1 cellular context compared by ENCODE assay signal in genomic region chr15:88465633-88466219, GRCh38.
A peak's percentile ranks its signal among the peaks of the same experiment; 100 is the strongest.
TF ChIP-seq lines count a peak whose summit lies in the region.

No MANE protein-coding gene starts in this region.

TF ChIP-seq in HepG2, 621 proteins besides CTCF, POLR2A, EP300 and RAD21 (continued from another document and continues in another):
- TF ChIP-seq MTA3 (CRISPR knock-in tag; IDR thresholded peaks at IDR 0.05) (no peak), EED (CRISPR knock-in tag; IDR thresholded peaks at IDR 0.05) (no peak), RXRA (CRISPR knock-in tag; IDR thresholded peaks at IDR 0.05) (peak; percentile 89; the same call in 1 of the 2 replicates), ZNF343 (CRISPR knock-in tag; IDR thresholded peaks at IDR 0.05) (no peak), ZNF232 (CRISPR knock-in tag; IDR thresholded peaks at IDR 0.05; ENCODE audit: borderline replicate concordance) (no peak), GABPA (IDR thresholded peaks at IDR 0.05; ENCODE audit: low read depth, low read length) (no peak), GABPA (CRISPR knock-in tag; IDR thresholded peaks at IDR 0.05; ENCODE audit: low read depth) (peak; percentile 58), ZNF337 (CRISPR knock-in tag; IDR thresholded peaks at IDR 0.05; ENCODE audit: borderline replicate concordance, low read depth) (no peak), ARNT (IDR thresholded peaks at IDR 0.05) (no peak), TIGD3 (CRISPR knock-in tag; IDR thresholded peaks at IDR 0.05; ENCODE audit: borderline replicate concordance) (no peak), JUN (CRISPR knock-in tag; IDR thresholded peaks at IDR 0.05) (peak; percentile 94), ZNF354B (CRISPR knock-in tag; IDR thresholded peaks at IDR 0.05) (no peak), NR2F1 (CRISPR knock-in tag; IDR thresholded peaks at IDR 0.05) (peak; percentile 90 to 92), SMC3 (IDR thresholded peaks at IDR 0.05; ENCODE audit: low read length) (no peak), CHCHD3 (CRISPR knock-in tag; IDR thresholded peaks at IDR 0.05) (no peak), ZNF10 (CRISPR knock-in tag; IDR thresholded peaks at IDR 0.05; ENCODE audit: borderline replicate concordance, low read depth) (no peak), ZSCAN29 (CRISPR knock-in tag; conservative IDR thresholded peaks at IDR 0.05) (no peak), ZNF44 (CRISPR knock-in tag; IDR thresholded peaks at IDR 0.05) (no peak), ZNF660 (CRISPR knock-in tag; IDR thresholded peaks at IDR 0.05; ENCODE audit: borderline replicate concordance, low read depth) (no peak), RBFOX2 (IDR thresholded peaks at IDR 0.05; ENCODE audit: low read depth, low read length) (0 out of 2 replicates have a peak, but pooled peaks have one; percentile 40), GLI4 (CRISPR knock-in tag; IDR thresholded peaks at IDR 0.05; ENCODE audit: borderline replicate concordance) (no peak), IRF9 (CRISPR knock-in tag; IDR thresholded peaks at IDR 0.05; ENCODE audit: borderline replicate concordance) (no peak), ZNF556 (CRISPR knock-in tag; IDR thresholded peaks at IDR 0.05; ENCODE audit: borderline replicate concordance) (peak; percentile 33; the same call in 1 of the 2 replicates), ZNF441 (CRISPR knock-in tag; IDR thresholded peaks at IDR 0.05; ENCODE audit: borderline replicate concordance) (peak; percentile 55; the same call in 1 of the 2 replicates), MEF2D (CRISPR knock-in tag; IDR thresholded peaks at IDR 0.05) (peak; percentile 87), ISL2 (CRISPR knock-in tag; IDR thresholded peaks at IDR 0.05) (peak; percentile 81), ZNF790 (CRISPR knock-in tag; IDR thresholded peaks at IDR 0.05; ENCODE audit: borderline replicate concordance) (no peak), TRIM22 (IDR thresholded peaks at IDR 0.05) (no peak), E2F1 (CRISPR knock-in tag; IDR thresholded peaks at IDR 0.05) (no peak), PAXIP1 (CRISPR knock-in tag; conservative IDR thresholded peaks at IDR 0.05) (peak; percentile 96), SETDB1 (CRISPR knock-in tag; IDR thresholded peaks at IDR 0.05; ENCODE audit: borderline replicate concordance) (no peak), JUND (CRISPR knock-in tag; IDR thresholded peaks at IDR 0.05) (peak; percentile 98), KDM1A (CRISPR knock-in tag; IDR thresholded peaks at IDR 0.05) (no peak), NFIB (CRISPR knock-in tag; IDR thresholded peaks at IDR 0.05; ENCODE audit: borderline replicate concordance) (no peak), FOSL1 (CRISPR knock-in tag; IDR thresholded peaks at IDR 0.05; ENCODE audit: borderline replicate concordance) (peak; percentile 96), PPARG (CRISPR knock-in tag; conservative IDR thresholded peaks at IDR 0.05) (peak; percentile 68), GPN1 (CRISPR knock-in tag; IDR thresholded peaks at IDR 0.05; ENCODE audit: borderline replicate concordance) (no peak), NKX3-1 (CRISPR knock-in tag; IDR thresholded peaks at IDR 0.05) (no peak; the same call in 1 of the 2 replicates), REL (CRISPR knock-in tag; conservative IDR thresholded peaks at IDR 0.05) (no peak), SRY (CRISPR knock-in tag; IDR thresholded peaks at IDR 0.05) (no peak), CERS6 (CRISPR knock-in tag; IDR thresholded peaks at IDR 0.05) (no peak), NFYB (CRISPR knock-in tag; IDR thresholded peaks at IDR 0.05) (no peak), FOXA3 (CRISPR knock-in tag; IDR thresholded peaks at IDR 0.05) (peak; percentile 78), ZNF281 (CRISPR knock-in tag; IDR thresholded peaks at IDR 0.05; ENCODE audit: borderline replicate concordance) (no peak), ZNF230 (CRISPR knock-in tag; IDR thresholded peaks at IDR 0.05) (no peak), CREB1 (IDR thresholded peaks at IDR 0.05) (no peak), CREB1 (CRISPR knock-in tag; IDR thresholded peaks at IDR 0.05) (peak; percentile 56), ZFP37 (CRISPR knock-in tag; IDR thresholded peaks at IDR 0.05; ENCODE audit: borderline replicate concordance) (0 out of 2 replicates have a peak, but pooled peaks have one; percentile 39), KDM6A (CRISPR knock-in tag; IDR thresholded peaks at IDR 0.05; ENCODE audit: low read depth) (peak; percentile 62; the same call in 1 of the 2 replicates), ZNF253 (CRISPR knock-in tag; IDR thresholded peaks at IDR 0.05; ENCODE audit: borderline replicate concordance) (no peak), ZBTB26 (CRISPR knock-in tag; IDR thresholded peaks at IDR 0.05; ENCODE audit: borderline replicate concordance) (no peak), HIC2 (CRISPR knock-in tag; IDR thresholded peaks at IDR 0.05; ENCODE audit: low read depth) (no peak), ZNF775 (CRISPR knock-in tag; IDR thresholded peaks at IDR 0.05; ENCODE audit: borderline replicate concordance) (no peak), CCAR2 (optimal IDR thresholded peaks at IDR 0.05; ENCODE audit: low read depth, low read length) (no peak), THYN1 (CRISPR knock-in tag; IDR thresholded peaks at IDR 0.05; ENCODE audit: borderline replicate concordance, low read depth) (no peak), ZNF780A (CRISPR knock-in tag; IDR thresholded peaks at IDR 0.05) (no peak)
